ENCODE assay signal across 12 cellular contexts in genomic region chr7:4257390-4258111, GRCh38.
"Had no signal": no experiment of that assay in that cellular context is flagged by ENCODE, and none has a peak within 500 bp of the region (broad histone marks: within the 10 kb centered on the region; RNA-seq: fewer than 3 reads in every experiment).

No MANE protein-coding gene starts in this region.

- H3K36me3 ChIP-seq: thoracic aorta had no signal

- FAIRE-seq: frontal cortex, keratinocyte had no signal

- H3K27ac ChIP-seq: thoracic aorta had no signal

- H3K9me3 ChIP-seq: thoracic aorta had no signal

- DNase-seq: activated CD4-positive, alpha-beta T cell treated with anti-CD3 and anti-CD28 coated beads, Interleukin-2, amount 50 U/mL, for 48 hours; activated CD4-positive, CD25-positive, alpha-beta regulatory T cell treated with anti-CD3 and anti-CD28 coated beads, Interleukin-2, amount 50 U/mL, for 72 hours; activated CD8-positive, alpha-beta memory T cell treated with anti-CD3 and anti-CD28 coated beads, Interleukin-2, amount 10 ng/mL, durations not matched to agents 7 days and 5 days; activated gamma-delta T cell; activated T-cell treated with anti-CD3 and anti-CD28 coated beads, Interleukin-2, amount 50 U/mL, for 24 hours; naive thymus-derived CD4-positive, alpha-beta T cell; stimulated activated CD4-positive, alpha-beta T cell treated with anti-CD3 and anti-CD28 coated beads, Interleukin-4, amount 100 ng/mL, for 1 hour; stimulated activated CD8-positive, alpha-beta memory T cell treated with anti-CD3 and anti-CD28 coated beads, Interleukin-4, amount 100 ng/mL, for 48 hours; stimulated activated naive CD8-positive, alpha-beta T cell treated with anti-CD3 and anti-CD28 coated beads, Interleukin-15, Interleukin-2, amounts not matched to agents 100 U/mL and 50 U/mL, for 24 hours had no signal

- H3K4me3 ChIP-seq: thoracic aorta had no signal
